Comparison of ENCODE assay signal across 1 cellular context in genomic region chr6:41371461-41371991, GRCh38.
A peak's percentile ranks its signal among the peaks of the same experiment; 100 is the strongest.
TF ChIP-seq lines count a peak whose summit lies in the region.

No MANE protein-coding gene starts in this region.

TF ChIP-seq in HepG2, 621 proteins besides CTCF, POLR2A, EP300 and RAD21 (continued from another document):
- peak; percentile 10; the same call in 1 of the 2 replicates for TF ChIP-seq ZNF687 (CRISPR knock-in tag; IDR thresholded peaks at IDR 0.05)
- TF ChIP-seq SMAD3 (CRISPR knock-in tag; IDR thresholded peaks at IDR 0.05): no peak
- TF ChIP-seq, protein P1, sequence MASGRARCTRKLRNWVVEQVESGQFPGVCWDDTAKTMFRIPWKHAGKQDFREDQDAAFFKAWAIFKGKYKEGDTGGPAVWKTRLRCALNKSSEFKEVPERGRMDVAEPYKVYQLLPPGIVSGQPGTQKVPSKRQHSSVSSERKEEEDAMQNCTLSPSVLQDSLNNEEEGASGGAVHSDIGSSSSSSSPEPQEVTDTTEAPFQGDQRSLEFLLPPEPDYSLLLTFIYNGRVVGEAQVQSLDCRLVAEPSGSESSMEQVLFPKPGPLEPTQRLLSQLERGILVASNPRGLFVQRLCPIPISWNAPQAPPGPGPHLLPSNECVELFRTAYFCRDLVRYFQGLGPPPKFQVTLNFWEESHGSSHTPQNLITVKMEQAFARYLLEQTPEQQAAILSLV (CRISPR knock-in tag; IDR thresholded peaks at IDR 0.05; ENCODE audit: borderline replicate concordance): no peak
- TF ChIP-seq ZNF563 (CRISPR knock-in tag; IDR thresholded peaks at IDR 0.05): no peak
- peak; percentile 4 for TF ChIP-seq RBM39 (IDR thresholded peaks at IDR 0.05; ENCODE audit: low read depth, low read length, poor library complexity, severe bottlenecking)
- TF ChIP-seq ZBTB4 (CRISPR knock-in tag; IDR thresholded peaks at IDR 0.05; ENCODE audit: borderline replicate concordance): 0 out of 2 replicates have a peak, but pooled peaks have one; percentile 28
TF ChIP-seq in HepG2: peak in this region for 3.
